Comparison of ENCODE assay signal across 8 cellular contexts in the genomic region with DNA sequence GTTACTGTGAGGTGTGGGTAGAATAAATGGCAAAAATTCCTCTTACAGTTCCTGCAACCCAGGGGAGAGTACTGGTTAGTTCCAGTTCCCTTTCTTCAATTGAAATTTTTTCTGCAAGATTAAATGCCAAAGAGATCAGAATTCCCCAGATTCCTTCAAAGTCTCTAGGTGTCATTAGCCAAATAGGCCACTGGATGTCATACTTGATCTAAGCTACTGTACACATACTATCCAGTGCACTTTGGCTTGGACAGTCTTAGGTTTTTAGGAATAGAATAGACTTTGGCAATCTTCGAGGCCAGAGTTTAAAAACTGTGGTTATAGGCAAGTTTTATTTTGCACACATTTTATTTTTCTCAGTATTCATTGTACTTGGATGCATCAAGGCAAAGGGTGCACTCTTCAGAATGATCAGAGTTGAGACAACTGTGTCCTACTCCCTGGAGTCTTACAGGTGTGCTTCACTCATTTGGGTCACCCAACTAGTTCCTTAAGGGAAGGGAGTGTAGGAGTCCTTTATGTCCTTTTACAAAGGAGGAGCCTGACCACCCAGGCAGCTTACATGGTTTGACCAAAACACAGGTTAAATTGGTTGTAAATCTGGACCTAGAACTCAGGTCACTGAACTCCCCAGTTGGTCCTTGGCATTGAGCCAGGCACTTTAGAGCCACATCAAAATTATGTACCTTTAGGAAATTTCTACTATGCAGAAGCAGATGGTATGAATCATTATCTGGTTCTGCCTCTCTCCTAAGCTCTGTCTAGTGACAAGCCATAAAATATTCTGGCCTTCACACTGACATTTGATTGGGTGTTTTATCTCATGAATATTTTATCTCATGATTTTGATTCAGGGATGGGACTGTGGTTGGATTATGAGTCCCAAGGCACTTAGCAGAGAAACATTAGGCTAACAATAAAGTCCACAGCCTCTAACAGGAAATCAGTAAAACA. TPM values are rescaled to one million over a fixed set of nuclear protein-coding genes. Genes with fewer than 3 reads are reported as not detected.
DNase-seq lines count a peak whose midpoint lies in the region; ATAC-seq and TF ChIP-seq lines count a peak whose summit lies in the region.

No MANE protein-coding gene starts in this region.

- intact Hi-C loops in CD8-positive, alpha-beta T cell (cut with DNase I, micrococcal nuclease), result no loop called here
- intact Hi-C loops in uterus (cut with DNase I; ENCODE audit: low total_unique reads), result no loop called here

- H3K4me1 Mint-ChIP-seq in neural crest cell (no peaks in the 10 kb centered on the region), mesothelial cell of epicardium (peaks cover 2% of the 10 kb centered on the region)
- peaks cover 6% of the 10 kb centered on the region for H3K4me1 Mint-ChIP-seq in CD8-positive, alpha-beta T cell (ENCODE audit: low read depth)

- peaks cover 3% of the 10 kb centered on the region for H3K27me3 Mint-ChIP-seq in neural crest cell (ENCODE audit: low read depth)
- H3K27me3 Mint-ChIP-seq in CD8-positive, alpha-beta T cell (ENCODE audit: low read depth), result peaks cover 5% of the 10 kb centered on the region
- peaks cover 27% of the 10 kb centered on the region for H3K27me3 Mint-ChIP-seq in mesothelial cell of epicardium (ENCODE audit: low read depth)

- H3K27me3 ChIP-seq in CD8-positive, alpha-beta T cell (ENCODE audit: insufficient read depth, low read length), result no peaks in the 10 kb centered on the region
- peaks cover 0 to 3% of the 10 kb centered on the region in 2 donors for H3K27me3 ChIP-seq in uterus

- peaks cover 2% of the 10 kb centered on the region for H3K9me3 Mint-ChIP-seq in neural crest cell
- H3K9me3 Mint-ChIP-seq in CD8-positive, alpha-beta T cell, result peaks cover 2% of the 10 kb centered on the region
- peaks cover 16% of the 10 kb centered on the region for H3K9me3 Mint-ChIP-seq in mesothelial cell of epicardium

- H3K27ac Mint-ChIP-seq in neural crest cell (ENCODE audit: unreplicated experiment) (no peak overlapping the region), mesothelial cell of epicardium (no peak overlapping the region)
- no peak overlapping the region for H3K27ac Mint-ChIP-seq in CD8-positive, alpha-beta T cell

- no peak for TF ChIP-seq POLR2A in uterus (IDR thresholded peaks at IDR 0.05)

- no peaks in the 10 kb centered on the region for H3K36me3 Mint-ChIP-seq in neural crest cell (ENCODE audit: low read depth)
- no peaks in the 10 kb centered on the region for H3K36me3 Mint-ChIP-seq in CD8-positive, alpha-beta T cell
- no peaks in the 10 kb centered on the region for H3K36me3 Mint-ChIP-seq in mesothelial cell of epicardium

- no peak overlapping the region for H3K4me3 ChIP-seq in CD8-positive, alpha-beta T cell (ENCODE audit: low read depth, low read length)
- H3K4me3 ChIP-seq in uterus, result no peak overlapping the region

- H3K4me3 Mint-ChIP-seq in neural crest cell, result no peak overlapping the region
- no peak overlapping the region for H3K4me3 Mint-ChIP-seq in CD8-positive, alpha-beta T cell
- no peak overlapping the region for H3K4me3 Mint-ChIP-seq in mesothelial cell of epicardium

- TF ChIP-seq CTCF in neural crest cell (conservative IDR thresholded peaks at IDR 0.05) (peak; percentile 40), mesothelial cell of epicardium (IDR thresholded peaks at IDR 0.05; ENCODE audit: unreplicated experiment) (no peak), uterus (IDR thresholded peaks at IDR 0.05) (no peak)
- no peak for TF ChIP-seq CTCF in CD8-positive, alpha-beta T cell (IDR thresholded peaks at IDR 0.05)

- no peaks in the 10 kb centered on the region for H3K36me3 ChIP-seq in CD8-positive, alpha-beta T cell (ENCODE audit: insufficient read depth, low read length)
- no peaks in the 10 kb centered on the region for H3K36me3 ChIP-seq in uterus

- H3K27ac ChIP-seq in CD8-positive, alpha-beta T cell (ENCODE audit: low read depth, low read length), result no peak overlapping the region
- no peak overlapping the region for H3K27ac ChIP-seq in uterus

- CTCF ChIA-PET in CD8-positive, alpha-beta T cell (lab: Charles Lee), result no interaction called here

- no peak for ATAC-seq in CD8-positive, alpha-beta T cell

- DNase-seq in GM03348 (ENCODE audit: low spot score), result peak; percentile 67
- DNase-seq in KBM-7, result peak; percentile 12
- peak; percentile 68 for DNase-seq in cerebellar cortex (ENCODE audit: low spot score)
- no peak for DNase-seq in neural crest cell (ENCODE audit: low read depth, low spot score)
- no peak for DNase-seq in NCI-H1092 (lab: John Stamatoyannopoulos, UW)
- DNase-seq in CD8-positive, alpha-beta T cell, result no peak
- no peak for DNase-seq in mesothelial cell of epicardium (ENCODE audit: low spot score in 2 of 2, unreplicated experiment in 2 of 2)
- DNase-seq in uterus, result no peak

- POLR2A ChIA-PET in CD8-positive, alpha-beta T cell (lab: Charles Lee), result no interaction called here

- H3K4me1 ChIP-seq in CD8-positive, alpha-beta T cell (ENCODE audit: insufficient read depth, low read length), result no peaks in the 10 kb centered on the region
- no peaks in the 10 kb centered on the region for H3K4me1 ChIP-seq in uterus

- in situ Hi-C loops in KBM-7 (cut with MboI; ENCODE audit: low pct_unique_long_range_greater_than_20kb, low sequenced_read_pairs), result no loop called here

- no peaks in the 10 kb centered on the region for H3K9me3 ChIP-seq in CD8-positive, alpha-beta T cell (ENCODE audit: low read length)
- no peaks in the 10 kb centered on the region for H3K9me3 ChIP-seq in uterus

RNA-seq across cellular contexts. Expression of a gene that starts 49.5 kb away (rescaled TPM):
- total RNA-seq in neural crest cell (7.3 and 9.7 TPM in 2 replicates), mesothelial cell of epicardium (4.9 to 6.3 TPM (median 5.8 TPM) in 3 replicates), uterus (1 to 10 TPM in 2 of 4 donors, under 1 TPM in 2; under 0.01 to 9.0 (median 1.7) TPM)
- total RNA-seq in CD8-positive, alpha-beta T cell, result 1 to 10 TPM in 1 of 2 experiments, under 1 TPM in 1; 0.95 to 1.2 TPM

Comparison
In these comparisons a context has a peak if more than half of its experiments do, and no peak if none do; other contexts are left out.
1. DNase-seq: peak in GM03348 (single experiment), KBM-7 (single experiment) and cerebellar cortex (single experiment); none in neural crest cell (single experiment), NCI-H1092 (single experiment), CD8-positive, alpha-beta T cell (0 of 7), mesothelial cell of epicardium (0 of 2) and uterus (0 of 2).